In the genomic region with DNA sequence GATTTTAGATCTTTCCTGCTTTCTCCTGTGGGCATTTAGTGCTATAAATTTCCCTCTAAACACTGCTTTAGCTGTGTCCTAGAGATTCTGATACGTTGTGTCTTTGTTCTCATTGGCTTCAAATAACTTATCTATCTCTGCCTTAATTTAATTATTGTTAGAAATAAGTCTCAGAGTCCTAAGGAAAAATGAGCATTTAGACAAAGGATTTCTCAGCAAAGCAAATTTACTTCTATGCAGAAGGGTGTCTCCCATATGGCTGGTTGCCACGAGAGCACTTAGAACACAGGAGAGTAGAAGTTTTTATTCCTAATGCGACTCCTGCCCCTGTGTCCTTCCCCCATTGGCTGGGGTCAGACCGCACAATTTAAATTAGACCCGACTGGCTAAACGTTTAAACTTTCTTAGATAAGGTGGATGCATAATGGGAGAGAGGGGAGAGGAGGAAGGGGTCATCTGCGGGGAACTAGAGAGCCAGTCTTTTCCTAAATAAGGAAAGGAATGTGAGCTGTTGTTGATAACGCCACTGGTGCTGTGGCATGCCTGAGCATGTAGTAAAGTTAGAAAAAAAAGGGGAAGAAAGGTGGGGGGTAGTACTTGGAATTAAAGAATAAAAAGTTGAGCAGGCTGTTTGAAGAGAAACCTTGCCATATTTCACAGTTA, we compare ENCODE assay signal across 23 cellular contexts.
DNase-seq lines count a peak whose midpoint lies in the region; ATAC-seq, FAIRE-seq and TF ChIP-seq lines count a peak whose summit lies in the region.
"Had no signal": no experiment of that assay in that cellular context is flagged by ENCODE, and none has a peak within 500 bp of the region (broad histone marks: within the 10 kb centered on the region; RNA-seq: fewer than 3 reads in every experiment).

No MANE protein-coding gene starts in this region.

- no peak overlapping the region for H3K27ac Mint-ChIP-seq in neural progenitor cell
- H3K27ac Mint-ChIP-seq: activated CD4-positive, alpha-beta T cell treated with anti-CD3 and anti-CD28 coated beads, Interleukin-2, amount 10 ng/mL, durations not matched to agents 7 days and 5 days; B cell; effector memory CD8-positive, alpha-beta T cell; memory B cell; natural killer cell had no signal

- H3F3A ChIP-seq in neural progenitor cell (ENCODE audit: low read depth), result no peaks in the 10 kb centered on the region

- H3K36me3 ChIP-seq in K562 (ENCODE audit: control insufficient read depth, insufficient read depth, low read length) (no peaks in the 10 kb centered on the region), neural progenitor cell (no peaks in the 10 kb centered on the region)
- H3K36me3 ChIP-seq: upper lobe of right lung had no signal

- no peak for TF ChIP-seq POLR2A in K562 (conservative IDR thresholded peaks at IDR 0.05)

- WGBS in K562 (ENCODE audit: insufficient coverage, low coverage, missing lambda C conversion rate), result 6% methylated on average over 8 of the region's 8 CpGs

- H3K9me1 ChIP-seq in K562 (ENCODE audit: control insufficient read depth, insufficient read depth, low read length), result no peaks in the 10 kb centered on the region

- H2AFZ ChIP-seq in K562 (ENCODE audit: low read depth, low read length) (peak overlapping the region; percentile 78), neural progenitor cell (replicated peaks) (peak overlapping the region; percentile 73)
- H2AFZ ChIP-seq: GM23248, parathyroid adenoma had no signal

- peaks cover 12 to 16% of the 10 kb centered on the region in 2 experiments for H3K4me1 ChIP-seq in K562 (replicated peaks in 1 of 2; ENCODE audit: control insufficient read depth in 2 of 2, insufficient read depth in 2 of 2, low read length in 2 of 2)
- H3K4me1 ChIP-seq in neural progenitor cell, result no peaks in the 10 kb centered on the region
- H3K4me1 ChIP-seq: parathyroid adenoma had no signal

- peaks cover 11% of the 10 kb centered on the region for H3K9me3 Mint-ChIP-seq in neural progenitor cell

- CTCF ChIA-PET in K562 (lab: Yijun Ruan, JAX; ENCODE audit: low intra/inter-chr PET ratio), result no interaction called here

- no peak overlapping the region for H3K4me3 Mint-ChIP-seq in neural progenitor cell
- H3K4me3 Mint-ChIP-seq: activated CD4-positive, alpha-beta T cell treated with anti-CD3 and anti-CD28 coated beads, Interleukin-2, amount 10 ng/mL, durations not matched to agents 7 days and 5 days; B cell; effector memory CD8-positive, alpha-beta T cell; memory B cell; natural killer cell had no signal

- peak in 1 of 2 experiments; percentile 21; a peak in 2 of 4 replicates for TF ChIP-seq RAD21 in K562 (CRISPR knock-in tag; conservative IDR thresholded peaks at IDR 0.05 in 1 of 2, IDR thresholded peaks at IDR 0.05 in 1 of 2)

- TF ChIP-seq CTCF in K562 (IDR thresholded peaks at IDR 0.05 in 2 of 3, conservative IDR thresholded peaks at IDR 0.05 in 1 of 3; ENCODE audit: insufficient read depth in 2 of 3, low read depth in 1 of 3, low read length in 3 of 3), result no peak
- TF ChIP-seq CTCF in neural progenitor cell (IDR thresholded peaks at IDR 0.05), result no peak

- H3K4me1 Mint-ChIP-seq in neural progenitor cell, result no peaks in the 10 kb centered on the region
- H3K4me1 Mint-ChIP-seq: activated CD4-positive, alpha-beta T cell treated with anti-CD3 and anti-CD28 coated beads, Interleukin-2, amount 10 ng/mL, durations not matched to agents 7 days and 5 days; B cell; natural killer cell had no signal

- H3K4me2 ChIP-seq in K562 (ENCODE audit: insufficient read depth, low read length), result peak overlapping the region; percentile 49; the same call in 1 of the 2 replicates
- no peak overlapping the region for H3K4me2 ChIP-seq in neural progenitor cell

- H3K9ac ChIP-seq in K562 (ENCODE audit: insufficient read depth in 1 of 2, low read depth in 2 of 2, low read length in 2 of 2) (0 out of 4 replicates have a peak overlapping the region, but pooled peaks of 1 of the 2 experiments have one; percentile 24), neural progenitor cell (no peak overlapping the region)
- H3K9ac ChIP-seq: GM23248, parathyroid adenoma had no signal

- no peaks in the 10 kb centered on the region for H4K20me1 ChIP-seq in K562 (replicated peaks; ENCODE audit: control insufficient read depth, insufficient read depth, low read length)
- H4K20me1 ChIP-seq in neural progenitor cell (ENCODE audit: low read depth), result no peaks in the 10 kb centered on the region

- no peaks in the 10 kb centered on the region for H3K27me3 Mint-ChIP-seq in neural progenitor cell (ENCODE audit: insufficient read depth, low read depth)

- peaks cover 1% of the 10 kb centered on the region for H3K36me3 Mint-ChIP-seq in neural progenitor cell

- peak; percentile 77 for FAIRE-seq in K562 (lab: Jason Lieb, UNC)
- FAIRE-seq: keratinocyte had no signal

- DNase-seq in NOMO-1 (lab: John Stamatoyannopoulos, UW; ENCODE audit: unreplicated experiment in 2 of 2) (peak; percentile 13 to 18), NOMO-1 treated with dmso at 0.1 percent for 144 hours (lab: John Stamatoyannopoulos, UW; ENCODE audit: unreplicated experiment) (no peak), MV-4-11 (lab: John Stamatoyannopoulos, UW) (peak; percentile 31), K562 (ENCODE audit: extremely low read depth in 1 of 4, low spot score in 3 of 4) (peak in 2 of 4 experiments; percentile 46 to 65), neural progenitor cell (ENCODE audit: low spot score) (no peak), COLO668 (lab: John Stamatoyannopoulos, UW; ENCODE audit: unreplicated experiment) (no peak), left colon (no peak), NK-92 (lab: John Stamatoyannopoulos, UW; ENCODE audit: unreplicated experiment) (no peak)
- DNase-seq: 8988T; activated CD4-positive, alpha-beta T cell treated with anti-CD3 and anti-CD28 coated beads, Interleukin-2, amount 10 ng/mL, durations not matched to agents 7 days and 5 days; effector memory CD8-positive, alpha-beta T cell; EL; GM23248; head of caudate nucleus; natural killer cell; NCI-H146; NCI-H774; stimulated activated naive CD8-positive, alpha-beta T cell treated with anti-CD3 and anti-CD28 coated beads, Interleukin-15, Interleukin-2, amounts not matched to agents 100 U/mL and 50 U/mL, for 24 hours; upper lobe of right lung had no signal

- H3K9me3 ChIP-seq in K562 (replicated peaks; ENCODE audit: control insufficient read depth, insufficient read depth, low read depth, low read length) (peaks cover 10% of the 10 kb centered on the region), neural progenitor cell (ENCODE audit: low read depth) (no peaks in the 10 kb centered on the region)
- H3K9me3 ChIP-seq: upper lobe of right lung had no signal

- H3K79me2 ChIP-seq in K562 (ENCODE audit: control insufficient read depth, insufficient read depth, low read length) (no peaks in the 10 kb centered on the region), neural progenitor cell (ENCODE audit: low read depth) (no peaks in the 10 kb centered on the region)
- H3K79me2 ChIP-seq: parathyroid adenoma had no signal

- H3K27ac ChIP-seq in K562 (ENCODE audit: extremely low read depth, low read depth, low read length) (peak overlapping the region; percentile 51), neural progenitor cell (no peak overlapping the region)
- H3K27ac ChIP-seq: GM23248, parathyroid adenoma, upper lobe of right lung had no signal

- peak; percentile 79 for TF ChIP-seq EP300 in K562 (IDR thresholded peaks at IDR 0.05; ENCODE audit: low read length)

- in situ Hi-C loops in K562 (cut with MboI), result no loop called here

- POLR2A ChIA-PET in K562 (lab: Yijun Ruan, JAX), result interaction anchor here (0.6 to 1.9 kb wide), 6 partner anchors 10 to 253 kb away, joined by 3 to 9 read pairs (median 4); no protein-coding TSS in a partner anchor

- peak; percentile 67 for ATAC-seq in K562
- no peak for ATAC-seq in left colon
- ATAC-seq: effector memory CD8-positive, alpha-beta T cell; natural killer cell; stimulated activated naive CD8-positive, alpha-beta T cell treated with anti-CD3 and anti-CD28 coated beads, Interleukin-15, Interleukin-2, amounts not matched to agents 100 U/mL and 50 U/mL, for 24 hours; upper lobe of right lung had no signal

- intact Hi-C loops in K562 (cut with micrococcal nuclease), result no loop called here
- intact Hi-C loops in left colon (cut with DNase I, micrococcal nuclease), result no loop called here

- H3K27me3 ChIP-seq in K562 (ENCODE audit: control insufficient read depth in 2 of 2, insufficient read depth in 2 of 2, low read length in 2 of 2) (no peaks in the 10 kb centered on the region), neural progenitor cell (no peaks in the 10 kb centered on the region)
- H3K27me3 ChIP-seq: upper lobe of right lung had no signal

- H3K4me3 ChIP-seq in K562, result no peak overlapping the region
- no peak overlapping the region for H3K4me3 ChIP-seq in neural progenitor cell
- H3K4me3 ChIP-seq: GM23248, upper lobe of right lung had no signal

- BruUV-seq in K562 (replicated peaks; lab: Mats Ljungman, UMichigan), result no TSS peak

TF ChIP-seq in K562, 482 proteins besides CTCF, POLR2A, EP300 and RAD21 (continues in another document):
- TF ChIP-seq ZNF696 (CRISPR knock-in tag; conservative IDR thresholded peaks at IDR 0.05) (no peak), STAT5A (IDR thresholded peaks at IDR 0.05; ENCODE audit: borderline replicate concordance, low read length) (no peak), MYC (IDR thresholded peaks at IDR 0.05; ENCODE audit: low read depth, low read length) (peak; percentile 49; the same call in 1 of the 2 replicates), MYC (CRISPR knock-in tag; IDR thresholded peaks at IDR 0.05; ENCODE audit: borderline replicate concordance, low read depth) (no peak)
- TF ChIP-seq, protein P1, sequence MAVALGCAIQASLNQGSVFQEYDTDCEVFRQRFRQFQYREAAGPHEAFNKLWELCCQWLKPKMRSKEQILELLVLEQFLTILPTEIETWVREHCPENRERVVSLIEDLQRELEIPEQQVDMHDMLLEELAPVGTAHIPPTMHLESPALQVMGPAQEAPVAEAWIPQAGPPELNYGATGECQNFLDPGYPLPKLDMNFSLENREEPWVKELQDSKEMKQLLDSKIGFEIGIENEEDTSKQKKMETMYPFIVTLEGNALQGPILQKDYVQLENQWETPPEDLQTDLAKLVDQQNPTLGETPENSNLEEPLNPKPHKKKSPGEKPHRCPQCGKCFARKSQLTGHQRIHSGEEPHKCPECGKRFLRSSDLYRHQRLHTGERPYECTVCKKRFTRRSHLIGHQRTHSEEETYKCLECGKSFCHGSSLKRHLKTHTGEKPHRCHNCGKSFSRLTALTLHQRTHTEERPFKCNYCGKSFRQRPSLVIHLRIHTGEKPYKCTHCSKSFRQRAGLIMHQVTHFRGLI (CRISPR knock-in tag; IDR thresholded peaks at IDR 0.05), result no peak
- TF ChIP-seq, protein P2, sequence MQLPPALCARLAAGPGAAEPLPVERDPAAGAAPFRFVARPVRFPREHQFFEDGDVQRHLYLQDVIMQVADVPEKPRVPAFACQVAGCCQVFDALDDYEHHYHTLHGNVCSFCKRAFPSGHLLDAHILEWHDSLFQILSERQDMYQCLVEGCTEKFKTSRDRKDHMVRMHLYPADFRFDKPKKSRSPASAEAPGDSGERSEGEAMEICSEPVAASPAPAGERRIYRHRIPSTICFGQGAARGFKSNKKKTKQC (CRISPR knock-in tag; IDR thresholded peaks at IDR 0.05), result no peak

Comparison
In these comparisons a context has a peak if more than half of its experiments do, and no peak if none do; other contexts are left out.
1. DNase-seq: peak in NOMO-1 (2 of 2) and MV-4-11 (single experiment); none in NOMO-1 treated with dmso at 0.1 percent for 144 hours (single experiment), neural progenitor cell (single experiment), COLO668 (single experiment), left colon (0 of 2) and NK-92 (single experiment).